Comparison of ENCODE assay signal across 1 cellular context in genomic region chr7:1532456-1533254, GRCh38.
A peak's percentile ranks its signal among the peaks of the same experiment; 100 is the strongest.
TF ChIP-seq lines count a peak whose summit lies in the region.

No MANE protein-coding gene starts in this region.

TF ChIP-seq in HepG2, 621 proteins besides CTCF, POLR2A, EP300 and RAD21 (continued from another document and continues in another):
- TF ChIP-seq BCLAF1 (IDR thresholded peaks at IDR 0.05) (no peak), ZBTB3 (CRISPR knock-in tag; IDR thresholded peaks at IDR 0.05; ENCODE audit: borderline replicate concordance, low read depth) (no peak), ZNF350 (CRISPR knock-in tag; IDR thresholded peaks at IDR 0.05; ENCODE audit: borderline replicate concordance, low read depth) (0 out of 2 replicates have a peak, but pooled peaks have one; percentile 34), ARID5B (CRISPR knock-in tag; IDR thresholded peaks at IDR 0.05) (peak; percentile 60), RAD51 (IDR thresholded peaks at IDR 0.05; ENCODE audit: borderline replicate concordance) (no peak), FOXA3 (CRISPR knock-in tag; IDR thresholded peaks at IDR 0.05) (peak; percentile 77), ZNF549 (CRISPR knock-in tag; IDR thresholded peaks at IDR 0.05) (no peak), ZNF557 (CRISPR knock-in tag; IDR thresholded peaks at IDR 0.05) (no peak), SP5 (CRISPR knock-in tag; IDR thresholded peaks at IDR 0.05; ENCODE audit: borderline replicate concordance, low read depth) (peak; percentile 47), THAP9 (CRISPR knock-in tag; IDR thresholded peaks at IDR 0.05; ENCODE audit: borderline replicate concordance) (no peak), RBFOX2 (IDR thresholded peaks at IDR 0.05; ENCODE audit: low read depth, low read length) (peak; percentile 13; the same call in 1 of the 2 replicates), MBNL3 (CRISPR knock-in tag; conservative IDR thresholded peaks at IDR 0.05) (no peak), MED1 (CRISPR knock-in tag; IDR thresholded peaks at IDR 0.05) (peak; percentile 64; the same call in 1 of the 2 replicates), MLX (CRISPR knock-in tag; IDR thresholded peaks at IDR 0.05) (no peak), FOXK1 (CRISPR knock-in tag; IDR thresholded peaks at IDR 0.05; ENCODE audit: borderline replicate concordance, low read depth) (peak; percentile 79), MAFG (CRISPR knock-in tag; IDR thresholded peaks at IDR 0.05) (no peak), SNAI1 (CRISPR knock-in tag; IDR thresholded peaks at IDR 0.05; ENCODE audit: borderline replicate concordance) (no peak), ZNF12 (CRISPR knock-in tag; IDR thresholded peaks at IDR 0.05) (no peak), PHF21A (CRISPR knock-in tag; IDR thresholded peaks at IDR 0.05) (peak; percentile 84), POLR2G (IDR thresholded peaks at IDR 0.05; ENCODE audit: low read depth, low read length) (peak; percentile 64; the same call in 1 of the 2 replicates), MAZ (IDR thresholded peaks at IDR 0.05; ENCODE audit: borderline replicate concordance, low read depth, low read length) (0 out of 2 replicates have a peak, but pooled peaks have one; percentile 31), MAZ (CRISPR knock-in tag; IDR thresholded peaks at IDR 0.05; ENCODE audit: low read depth) (peak; percentile 57), MXD3 (CRISPR knock-in tag; IDR thresholded peaks at IDR 0.05) (no peak), JUN (CRISPR knock-in tag; IDR thresholded peaks at IDR 0.05) (peak; percentile 42; the same call in 1 of the 2 replicates), ZFY (CRISPR knock-in tag; IDR thresholded peaks at IDR 0.05) (no peak), USF2 (IDR thresholded peaks at IDR 0.05; ENCODE audit: low read depth, low read length) (no peak), USF2 (CRISPR knock-in tag; IDR thresholded peaks at IDR 0.05; ENCODE audit: borderline replicate concordance) (no peak), PAF1 (CRISPR knock-in tag; IDR thresholded peaks at IDR 0.05) (no peak), ZMAT3 (CRISPR knock-in tag; conservative IDR thresholded peaks at IDR 0.05) (peak; percentile 42; the same call in 1 of the 2 replicates), PBX2 (CRISPR knock-in tag; IDR thresholded peaks at IDR 0.05) (no peak), ZNF580 (CRISPR knock-in tag; IDR thresholded peaks at IDR 0.05; ENCODE audit: borderline replicate concordance, low read depth) (no peak), GMEB1 (CRISPR knock-in tag; IDR thresholded peaks at IDR 0.05; ENCODE audit: borderline replicate concordance) (peak; percentile 44; the same call in 1 of the 2 replicates), ZFP1 (CRISPR knock-in tag; IDR thresholded peaks at IDR 0.05) (peak; percentile 46; the same call in 1 of the 2 replicates), HOXA3 (CRISPR knock-in tag; IDR thresholded peaks at IDR 0.05) (peak; percentile 27; the same call in 1 of the 2 replicates), ZNF775 (CRISPR knock-in tag; IDR thresholded peaks at IDR 0.05; ENCODE audit: borderline replicate concordance) (no peak), ZNF614 (CRISPR knock-in tag; IDR thresholded peaks at IDR 0.05; ENCODE audit: borderline replicate concordance) (peak; percentile 40; the same call in 1 of the 2 replicates), MED13 (CRISPR knock-in tag; IDR thresholded peaks at IDR 0.05) (no peak), HMG20A (CRISPR knock-in tag; IDR thresholded peaks at IDR 0.05; ENCODE audit: borderline replicate concordance) (peak; percentile 38; the same call in 1 of the 2 replicates), NFIB (CRISPR knock-in tag; IDR thresholded peaks at IDR 0.05; ENCODE audit: borderline replicate concordance) (no peak)
